Comparison of ENCODE assay signal across 11 cellular contexts in the genomic region with DNA sequence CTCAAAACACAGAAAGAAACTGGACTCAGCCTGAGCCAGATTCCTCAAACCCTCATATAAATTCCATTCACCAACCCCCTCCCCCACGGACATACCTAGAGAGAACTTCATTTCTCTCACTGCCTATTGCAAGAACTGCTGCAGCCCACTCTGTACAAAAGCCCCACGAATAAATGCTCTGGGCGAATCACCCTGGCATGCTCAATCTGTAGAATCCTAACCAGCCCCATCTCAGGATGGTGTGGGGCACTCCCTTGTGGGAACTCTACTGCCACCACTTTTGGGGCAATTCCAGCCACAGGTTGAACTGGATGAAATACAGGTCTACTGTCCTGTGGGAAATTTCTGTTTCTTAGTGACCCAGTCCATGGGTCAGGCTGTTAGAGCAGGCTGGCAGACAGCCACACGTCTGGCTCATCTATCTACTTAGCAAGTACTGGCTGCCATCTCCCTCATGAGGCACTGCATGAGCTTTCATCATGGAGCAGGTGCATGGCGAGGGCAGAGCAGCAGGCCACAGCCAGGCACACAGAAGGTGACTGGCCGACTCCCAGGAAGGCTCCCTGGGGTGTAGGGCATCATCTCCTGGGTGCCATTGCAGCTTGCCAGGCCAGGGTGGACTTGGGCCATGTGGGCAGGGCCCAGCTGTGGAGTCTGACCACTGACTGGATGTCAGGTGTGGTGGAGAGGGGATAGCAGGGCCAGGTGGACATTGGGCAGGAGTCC. TPM values are rescaled to one million over a fixed set of nuclear protein-coding genes. Genes with fewer than 3 reads are reported as not detected.
A peak's percentile ranks its signal among the peaks of the same experiment; 100 is the strongest.
DNase-seq lines count a peak whose midpoint lies in the region; ATAC-seq, FAIRE-seq and TF ChIP-seq lines count a peak whose summit lies in the region.
"Had no signal": no experiment of that assay in that cellular context is flagged by ENCODE, and none has a peak within 500 bp of the region (broad histone marks: within the 10 kb centered on the region; RNA-seq: fewer than 3 reads in every experiment).

No MANE protein-coding gene starts in this region.

- DNase-seq in DMS53 (lab: John Stamatoyannopoulos, UW) (peak; percentile 32), DMS53 treated with DMSO at 0.1 percent for 48 hours (lab: John Stamatoyannopoulos, UW; ENCODE audit: unreplicated experiment) (no peak), MG63 (peak; percentile 51), pancreas (peak in 5 of 6 donors; percentile 20 to 66 (median 35)), NCI-H226 (no peak)
- DNase-seq: NCI-H1694 treated with DMSO at 0.1 percent for 48 hours had no signal

- H3K4me1 ChIP-seq in pancreas: peaks cover 0 to 18% (median 4%) of the 10 kb centered on the region in 3 donors

- TF ChIP-seq CTCF in brain (conservative IDR thresholded peaks at IDR 0.05) (no peak), pancreas (IDR thresholded peaks at IDR 0.05) (no peak)

- H3K27ac Mint-ChIP-seq in brain: peak overlapping the region; percentile 46 to 97 (median 89)

- ATAC-seq in pancreas (no peak), GM19397 (IDR thresholded peaks at IDR 0.05; ENCODE audit: unreplicated experiment) (no peak), GM21723 (IDR thresholded peaks at IDR 0.05; ENCODE audit: unreplicated experiment) (no peak)

- H3K4me1 Mint-ChIP-seq in brain: peaks cover 40% of the 10 kb centered on the region

- H3K36me3 ChIP-seq in MG63 (peaks cover 39% of the 10 kb centered on the region), pancreas (peaks cover 0 to 4% (median 0%) of the 10 kb centered on the region in 3 donors)

- peaks cover 0 to 8% (median 0%) of the 10 kb centered on the region in 5 experiments for H3K9me3 Mint-ChIP-seq in brain

- peaks cover 12% of the 10 kb centered on the region for H3K36me3 Mint-ChIP-seq in brain

- 45 to 61% methylated on average over 6 of the region's 6 CpGs for WGBS in pancreas, 2 donors

- no peaks in the 10 kb centered on the region for H3K9me3 ChIP-seq in MG63
- no peaks in the 10 kb centered on the region for H3K9me3 ChIP-seq in pancreas

- H3K4me3 Mint-ChIP-seq in brain: peak overlapping the region; percentile 75 to 95 (median 93)

- intact Hi-C loops in pancreas (cut with DNase I): no loop called here

- FAIRE-seq in pancreas (lab: Jason Lieb, UNC): no peak
- FAIRE-seq: A204.1, endothelial cell of umbilical vein had no signal

- peaks cover 9% of the 10 kb centered on the region for H3K27me3 Mint-ChIP-seq in brain

- H3K4me3 ChIP-seq in MG63: no peak overlapping the region
- H3K4me3 ChIP-seq in pancreas: no peak overlapping the region

- H3K27ac ChIP-seq in pancreas: no peak overlapping the region

- no peaks in the 10 kb centered on the region for H3K27me3 ChIP-seq in MG63
- H3K27me3 ChIP-seq in pancreas: no peaks in the 10 kb centered on the region

RNA-seq across cellular contexts. Expression of a gene that starts 1.6 kb away (rescaled TPM):
- 38.6 and 39.0 TPM in 2 replicates for total RNA-seq in MG63 (2014; rRNA removed; shearing (Covaris generic); ENCODE audit: low replicate concordance)
- polyA plus RNA-seq in brain (ENCODE audit: insufficient read depth, low read depth, low replicate concordance) (16.3 TPM), pancreas (10 to 100 TPM; 18.9 to 33.2 TPM)
- total RNA-seq in pancreas: 1 to 10 TPM; 6.3 to 9.3 (median 7.8) TPM

RNA-seq across cellular contexts. Expression of a gene that starts 4.4 kb away (rescaled TPM):
- total RNA-seq in MG63 (2014; rRNA removed; shearing (Covaris generic); ENCODE audit: low replicate concordance): 46.6 and 83.8 TPM in 2 replicates
- 153 TPM for polyA plus RNA-seq in brain (ENCODE audit: insufficient read depth, low read depth, low replicate concordance)
- total RNA-seq in pancreas: 10 to 100 TPM; 18.1 to 24.7 (median 23.9) TPM
- polyA plus RNA-seq in pancreas: 100 to 1,000 TPM; 103 to 113 TPM

RNA-seq across cellular contexts. Expression of a gene that starts 22.2 kb away (rescaled TPM):
- total RNA-seq in MG63 (2014; rRNA removed; shearing (Covaris generic); ENCODE audit: low replicate concordance): 324 and 413 TPM in 2 replicates
- polyA plus RNA-seq in brain (ENCODE audit: insufficient read depth, low read depth, low replicate concordance): 566 TPM
- 100 to 1,000 TPM; 160 to 251 (median 205) TPM for total RNA-seq in pancreas
- polyA plus RNA-seq in pancreas: 100 to 1,000 TPM; 167 to 234 TPM

RNA-seq across cellular contexts. Expression of a gene that starts 35.4 kb away (rescaled TPM):
- total RNA-seq in MG63 (2014; rRNA removed; shearing (Covaris generic); ENCODE audit: low replicate concordance): 246 and 425 TPM in 2 replicates
- polyA plus RNA-seq in brain (ENCODE audit: insufficient read depth, low read depth, low replicate concordance) (402 TPM), pancreas (100 to 1,000 TPM; 317 TPM)
- total RNA-seq in pancreas: 100 to 1,000 TPM in 2 of 6 donors, 10 to 100 TPM in 4; 71.5 to 114 (median 98.6) TPM

RNA-seq across cellular contexts. Expression of a gene that starts 45.0 kb away (rescaled TPM):
- 0.20 and 4.8 TPM in 2 replicates for total RNA-seq in MG63 (2014; rRNA removed; shearing (Covaris generic); ENCODE audit: low replicate concordance)
- polyA plus RNA-seq in brain (ENCODE audit: insufficient read depth, low read depth, low replicate concordance) (22.7 TPM), pancreas (under 1 TPM; 0.59 to 0.80 TPM)
- under 1 TPM; 0.08 to 0.69 (median 0.34) TPM for total RNA-seq in pancreas

Comparison
In these comparisons a context has a peak if more than half of its experiments do, and no peak if none do; other contexts are left out.
1. DNase-seq: peak in DMS53 (single experiment), MG63 (single experiment) and pancreas (5 of 6); none in DMS53 treated with DMSO at 0.1 percent for 48 hours (single experiment) and NCI-H226 (single experiment).